Comparison of ENCODE assay signal across 19 cellular contexts in the genomic region with DNA sequence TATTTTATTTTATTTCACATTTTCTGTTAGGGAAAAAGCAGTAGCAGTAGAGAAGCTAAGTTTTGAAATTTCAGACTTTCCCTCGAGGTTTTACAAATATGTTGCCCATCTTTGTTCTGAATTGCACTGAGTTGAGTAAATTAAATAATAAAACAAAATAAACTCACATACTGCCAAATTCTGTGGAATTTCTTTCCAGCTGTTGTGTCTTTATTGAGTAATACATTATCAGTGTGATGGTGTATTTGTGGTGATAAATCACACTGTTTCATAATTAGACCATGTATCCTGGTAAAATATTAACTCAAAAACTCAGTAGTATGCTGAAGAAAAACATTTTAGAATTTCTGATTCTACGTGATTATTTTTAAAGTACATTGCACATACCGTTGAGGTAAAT.
A peak's percentile ranks its signal among the peaks of the same experiment; 100 is the strongest.
DNase-seq lines count a peak whose midpoint lies in the region; ATAC-seq, FAIRE-seq and TF ChIP-seq lines count a peak whose summit lies in the region.
"Had no signal": no experiment of that assay in that cellular context is flagged by ENCODE, and none has a peak within 500 bp of the region (broad histone marks: within the 10 kb centered on the region; RNA-seq: fewer than 3 reads in every experiment).

No MANE protein-coding gene starts in this region.

- TF ChIP-seq CTCF in AG10803 (conservative IDR thresholded peaks at IDR 0.05; ENCODE audit: low read length) (no peak), fibroblast of pulmonary artery (IDR thresholded peaks at IDR 0.05; ENCODE audit: low read length, missing control alignments) (no peak), GM13977 (IDR thresholded peaks at IDR 0.05; ENCODE audit: extremely low read depth, insufficient read depth, missing control alignments) (no peak)

- FAIRE-seq in RCC 7860 (lab: Jason Lieb, UNC), result peak; percentile 52
- FAIRE-seq: GM12892, GM19239 had no signal

- in situ Hi-C loops in GM13977 (cut with MboI; ENCODE audit: low pct_unique_long_range_greater_than_20kb, low sequenced_read_pairs, unreplicated experiment), result no loop called here

- H3K4me3 ChIP-seq in AG10803 (ENCODE audit: low read length), result no peak overlapping the region
- H3K4me3 ChIP-seq in fibroblast of pulmonary artery (replicated peaks; ENCODE audit: low read depth, low read length), result no peak overlapping the region
- H3K4me3 ChIP-seq: PC-9 had no signal

- DNase-seq in AG10803 (ENCODE audit: low read depth) (peak; percentile 54), RCC 7860 (ENCODE audit: low spot score) (no peak), fibroblast of pulmonary artery (ENCODE audit: low read depth) (peak; percentile 3), myocyte (ENCODE audit: low read depth) (peak; percentile 24), GM13977 (ENCODE audit: low spot score) (no peak)
- DNase-seq in central memory CD4-positive, alpha-beta T cell, result no peak
- DNase-seq: Calu3; CD4-positive, alpha-beta T cell; DMS79; MM.1S; NCI-H1105 treated with DMSO at 0.1 percent for 48 hours; NCI-H187 treated with DMSO at 0.1 percent for 48 hours; NCI-H446; PC-9; SHP77 had no signal

- no peak for ATAC-seq in GM21381 (IDR thresholded peaks at IDR 0.05; ENCODE audit: unreplicated experiment)
- no peak for ATAC-seq in HG02981 (IDR thresholded peaks at IDR 0.05; ENCODE audit: unreplicated experiment)

Comparison
In these comparisons a context has a peak if more than half of its experiments do, and no peak if none do; other contexts are left out.
1. DNase-seq: peak in AG10803 (single experiment), fibroblast of pulmonary artery (single experiment) and myocyte (single experiment); none in RCC 7860 (single experiment), central memory CD4-positive, alpha-beta T cell (single experiment) and GM13977 (single experiment).